In genomic region chr2:190352668-190353536, GRCh38 we compare ENCODE assay signal across 1 cellular context.
TF ChIP-seq lines count a peak whose summit lies in the region.

No MANE protein-coding gene starts in this region.

TF ChIP-seq in HepG2, 621 proteins besides CTCF, POLR2A, EP300 and RAD21 (continues in another document):
- TF ChIP-seq PHF5A (CRISPR knock-in tag; IDR thresholded peaks at IDR 0.05; ENCODE audit: low read depth, unreplicated experiment) = peak; percentile 98
- TF ChIP-seq MIER3 (CRISPR knock-in tag; IDR thresholded peaks at IDR 0.05; ENCODE audit: borderline replicate concordance) = peak; percentile 99
- peak; percentile 81; the same call in 1 of the 2 replicates for TF ChIP-seq SALL2 (CRISPR knock-in tag; IDR thresholded peaks at IDR 0.05)
- TF ChIP-seq ZNF614 (CRISPR knock-in tag; IDR thresholded peaks at IDR 0.05; ENCODE audit: borderline replicate concordance) = peak; percentile 99
- TF ChIP-seq MTA3 (CRISPR knock-in tag; IDR thresholded peaks at IDR 0.05) = no peak
- TF ChIP-seq FLYWCH1 (CRISPR knock-in tag; IDR thresholded peaks at IDR 0.05) = no peak
- TF ChIP-seq KLF9 (CRISPR knock-in tag; IDR thresholded peaks at IDR 0.05; ENCODE audit: low read depth) = peak; percentile 94
- TF ChIP-seq, protein P1, sequence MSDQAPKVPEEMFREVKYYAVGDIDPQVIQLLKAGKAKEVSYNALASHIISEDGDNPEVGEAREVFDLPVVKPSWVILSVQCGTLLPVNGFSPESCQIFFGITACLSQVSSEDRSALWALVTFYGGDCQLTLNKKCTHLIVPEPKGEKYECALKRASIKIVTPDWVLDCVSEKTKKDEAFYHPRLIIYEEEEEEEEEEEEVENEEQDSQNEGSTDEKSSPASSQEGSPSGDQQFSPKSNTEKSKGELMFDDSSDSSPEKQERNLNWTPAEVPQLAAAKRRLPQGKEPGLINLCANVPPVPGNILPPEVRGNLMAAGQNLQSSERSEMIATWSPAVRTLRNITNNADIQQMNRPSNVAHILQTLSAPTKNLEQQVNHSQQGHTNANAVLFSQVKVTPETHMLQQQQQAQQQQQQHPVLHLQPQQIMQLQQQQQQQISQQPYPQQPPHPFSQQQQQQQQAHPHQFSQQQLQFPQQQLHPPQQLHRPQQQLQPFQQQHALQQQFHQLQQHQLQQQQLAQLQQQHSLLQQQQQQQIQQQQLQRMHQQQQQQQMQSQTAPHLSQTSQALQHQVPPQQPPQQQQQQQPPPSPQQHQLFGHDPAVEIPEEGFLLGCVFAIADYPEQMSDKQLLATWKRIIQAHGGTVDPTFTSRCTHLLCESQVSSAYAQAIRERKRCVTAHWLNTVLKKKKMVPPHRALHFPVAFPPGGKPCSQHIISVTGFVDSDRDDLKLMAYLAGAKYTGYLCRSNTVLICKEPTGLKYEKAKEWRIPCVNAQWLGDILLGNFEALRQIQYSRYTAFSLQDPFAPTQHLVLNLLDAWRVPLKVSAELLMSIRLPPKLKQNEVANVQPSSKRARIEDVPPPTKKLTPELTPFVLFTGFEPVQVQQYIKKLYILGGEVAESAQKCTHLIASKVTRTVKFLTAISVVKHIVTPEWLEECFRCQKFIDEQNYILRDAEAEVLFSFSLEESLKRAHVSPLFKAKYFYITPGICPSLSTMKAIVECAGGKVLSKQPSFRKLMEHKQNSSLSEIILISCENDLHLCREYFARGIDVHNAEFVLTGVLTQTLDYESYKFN (CRISPR knock-in tag; conservative IDR thresholded peaks at IDR 0.05) = peak; percentile 100
- no peak for TF ChIP-seq ZNF282 (IDR thresholded peaks at IDR 0.05; ENCODE audit: partially characterized antibody)
- peak; percentile 84 for TF ChIP-seq ELF1 (CRISPR knock-in tag; IDR thresholded peaks at IDR 0.05)
- TF ChIP-seq ZNF709 (CRISPR knock-in tag; IDR thresholded peaks at IDR 0.05) = peak; percentile 95; the same call in 1 of the 2 replicates
- TF ChIP-seq ZNF207 (IDR thresholded peaks at IDR 0.05; ENCODE audit: borderline replicate concordance) = no peak
- no peak for TF ChIP-seq FOXM1 (CRISPR knock-in tag; IDR thresholded peaks at IDR 0.05)
- TF ChIP-seq TERF1 (CRISPR knock-in tag; IDR thresholded peaks at IDR 0.05) = no peak
- TF ChIP-seq HDAC1 (CRISPR knock-in tag; IDR thresholded peaks at IDR 0.05) = peak; percentile 98
- TF ChIP-seq XRCC5 (optimal IDR thresholded peaks at IDR 0.05; ENCODE audit: low read length) = peak; percentile 71
- peak; percentile 97 for TF ChIP-seq PITX1 (CRISPR knock-in tag; IDR thresholded peaks at IDR 0.05)
- TF ChIP-seq NFIB (CRISPR knock-in tag; IDR thresholded peaks at IDR 0.05; ENCODE audit: borderline replicate concordance) = no peak
- TF ChIP-seq CEBPB (IDR thresholded peaks at IDR 0.05; ENCODE audit: borderline replicate concordance, low read depth, low read length) = peak; percentile 73; the same call in 1 of the 2 replicates
- peak; percentile 65; the same call in 1 of the 2 replicates for TF ChIP-seq HES4 (CRISPR knock-in tag; IDR thresholded peaks at IDR 0.05; ENCODE audit: borderline replicate concordance)
- no peak for TF ChIP-seq MZF1 (CRISPR knock-in tag; IDR thresholded peaks at IDR 0.05; ENCODE audit: borderline replicate concordance)
- TF ChIP-seq ZNF441 (CRISPR knock-in tag; IDR thresholded peaks at IDR 0.05; ENCODE audit: borderline replicate concordance) = no peak; the same call in 1 of the 2 replicates
- TF ChIP-seq CEBPG (CRISPR knock-in tag; IDR thresholded peaks at IDR 0.05) = peak; percentile 89
- peak; percentile 67 for TF ChIP-seq MAFF (IDR thresholded peaks at IDR 0.05; ENCODE audit: low read depth, low read length)
- peak; percentile 89 for TF ChIP-seq ZSCAN9 (CRISPR knock-in tag; IDR thresholded peaks at IDR 0.05; ENCODE audit: borderline replicate concordance)
- peak; percentile 88; the same call in 1 of the 2 replicates for TF ChIP-seq ZIK1 (CRISPR knock-in tag; IDR thresholded peaks at IDR 0.05; ENCODE audit: borderline replicate concordance, low read depth)
- peak; percentile 84 for TF ChIP-seq MAX (IDR thresholded peaks at IDR 0.05)
- TF ChIP-seq RARA (CRISPR knock-in tag; IDR thresholded peaks at IDR 0.05) = peak; percentile 95
- peak; percentile 98 for TF ChIP-seq HNF1B (CRISPR knock-in tag; IDR thresholded peaks at IDR 0.05)
- TF ChIP-seq PHF8 (CRISPR knock-in tag; IDR thresholded peaks at IDR 0.05) = peak; percentile 68
- TF ChIP-seq, protein P2, sequence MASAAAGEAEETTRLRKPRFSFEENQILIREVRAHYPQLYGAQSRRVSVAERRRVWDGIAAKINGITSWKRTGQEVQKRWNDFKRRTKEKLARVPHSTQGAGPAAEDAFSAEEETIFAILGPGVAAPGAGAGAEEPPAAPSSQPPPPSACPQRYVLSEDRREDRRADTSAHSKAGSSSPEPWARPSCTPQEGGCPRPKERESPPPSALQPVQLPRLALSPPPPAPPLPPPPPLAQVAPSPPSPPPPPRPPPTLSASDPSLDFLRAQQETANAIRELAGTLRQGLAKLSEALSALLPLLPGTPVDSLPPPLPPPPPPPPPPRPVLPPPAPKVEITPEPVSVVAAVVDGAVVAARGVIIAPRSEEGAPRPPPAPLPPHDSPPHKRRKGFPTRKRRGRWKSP (CRISPR knock-in tag; IDR thresholded peaks at IDR 0.05) = peak; percentile 97
- peak; percentile 99 for TF ChIP-seq ZNF605 (CRISPR knock-in tag; IDR thresholded peaks at IDR 0.05)
- peak; percentile 100 for TF ChIP-seq ZNF609 (CRISPR knock-in tag; IDR thresholded peaks at IDR 0.05; ENCODE audit: borderline replicate concordance)
- peak; percentile 87 for TF ChIP-seq ZMYM2 (CRISPR knock-in tag; IDR thresholded peaks at IDR 0.05)
- TF ChIP-seq ZNF124 (CRISPR knock-in tag; IDR thresholded peaks at IDR 0.05) = peak; percentile 93
- TF ChIP-seq, protein P3, sequence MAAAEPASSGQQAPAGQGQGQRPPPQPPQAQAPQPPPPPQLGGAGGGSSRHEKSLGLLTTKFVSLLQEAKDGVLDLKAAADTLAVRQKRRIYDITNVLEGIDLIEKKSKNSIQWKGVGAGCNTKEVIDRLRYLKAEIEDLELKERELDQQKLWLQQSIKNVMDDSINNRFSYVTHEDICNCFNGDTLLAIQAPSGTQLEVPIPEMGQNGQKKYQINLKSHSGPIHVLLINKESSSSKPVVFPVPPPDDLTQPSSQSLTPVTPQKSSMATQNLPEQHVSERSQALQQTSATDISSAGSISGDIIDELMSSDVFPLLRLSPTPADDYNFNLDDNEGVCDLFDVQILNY (CRISPR knock-in tag; conservative IDR thresholded peaks at IDR 0.05) = no peak
- TF ChIP-seq ZNF251 (CRISPR knock-in tag; IDR thresholded peaks at IDR 0.05) = no peak
- no peak for TF ChIP-seq U2AF2 (IDR thresholded peaks at IDR 0.05; ENCODE audit: low read depth, low read length)
- peak; percentile 96 for TF ChIP-seq SP5 (CRISPR knock-in tag; IDR thresholded peaks at IDR 0.05; ENCODE audit: borderline replicate concordance, low read depth)
- no peak for TF ChIP-seq ZFYVE20 (CRISPR knock-in tag; IDR thresholded peaks at IDR 0.05; ENCODE audit: borderline replicate concordance, low read depth)
- peak; percentile 86 for TF ChIP-seq ATF1 (CRISPR knock-in tag; IDR thresholded peaks at IDR 0.05)
- peak; percentile 86; the same call in 1 of the 2 replicates for TF ChIP-seq IRX3 (CRISPR knock-in tag; IDR thresholded peaks at IDR 0.05; ENCODE audit: borderline replicate concordance, low read depth)
- peak; percentile 54; the same call in 1 of the 2 replicates for TF ChIP-seq ZFY (CRISPR knock-in tag; IDR thresholded peaks at IDR 0.05)
- peak; percentile 72 for TF ChIP-seq SNAPC4 (CRISPR knock-in tag; IDR thresholded peaks at IDR 0.05)
- TF ChIP-seq MEF2D (CRISPR knock-in tag; IDR thresholded peaks at IDR 0.05) = peak; percentile 96; the same call in 1 of the 2 replicates
- peak; percentile 97; the same call in 1 of the 2 replicates for TF ChIP-seq ZNF691 (CRISPR knock-in tag; IDR thresholded peaks at IDR 0.05; ENCODE audit: borderline replicate concordance, low read depth)
- no peak for TF ChIP-seq RNF2 (conservative IDR thresholded peaks at IDR 0.05; ENCODE audit: low read depth)
